8 cellular contexts compared by ENCODE assay signal in the genomic region with DNA sequence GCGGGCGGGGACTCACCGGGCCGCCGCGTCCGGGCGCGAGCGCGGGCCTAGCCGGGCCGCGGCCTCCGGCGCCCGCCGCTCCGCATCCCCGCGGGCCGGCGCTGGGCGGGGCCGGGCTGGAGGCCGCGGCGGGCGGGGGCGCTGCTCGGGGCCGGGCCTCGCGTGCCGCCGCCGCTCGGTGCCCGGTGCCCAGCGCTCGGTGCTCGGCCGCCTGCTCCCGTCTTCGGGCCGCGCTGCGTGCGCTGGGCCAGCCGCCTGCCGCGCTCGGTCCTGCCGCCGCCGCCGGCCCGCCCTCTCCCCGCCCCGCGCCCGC. TPM values are rescaled to one million over a fixed set of nuclear protein-coding genes. Genes with fewer than 3 reads are reported as not detected.
DNase-seq lines count a peak whose midpoint lies in the region; ATAC-seq and TF ChIP-seq lines count a peak whose summit lies in the region.

TSS of gene AKT1 (minus strand) at position 281 of the 313 bp plus-strand sequence. CDS start 3,105 bp downstream, outside the sequence.

- no peaks in the 10 kb centered on the region for H3K9me3 ChIP-seq in T-helper 17 cell (ENCODE audit: control insufficient read depth, low read length, poor library complexity, severe bottlenecking)
- H3K9me3 ChIP-seq in ovary, result no peaks in the 10 kb centered on the region

- no peaks in the 10 kb centered on the region for H3K36me3 ChIP-seq in ovary

- peak within 1 kb of the TSS; percentile 68 for H3K4me3 ChIP-seq in ovary

- TF ChIP-seq CTCF in foreskin keratinocyte (conservative IDR thresholded peaks at IDR 0.05) (no peak), ovary (IDR thresholded peaks at IDR 0.05) (no peak)

- H3K4me3 Mint-ChIP-seq in activated T-cell treated with anti-CD3 and anti-CD28 coated beads, Interleukin-2, amount 50 U/mL, for 72 hours, result peak within 1 kb of the TSS; percentile 91 to 95
- peak within 1 kb of the TSS; percentile 90 for H3K4me3 Mint-ChIP-seq in T-helper 17 cell

- TF ChIP-seq POLR2A in ovary (IDR thresholded peaks at IDR 0.05), result no peak

- peaks cover 47% of the 10 kb centered on the region for H3K4me1 Mint-ChIP-seq in activated T-cell treated with anti-CD3 and anti-CD28 coated beads, Interleukin-2, amount 50 U/mL, for 72 hours (ENCODE audit: low read depth)
- H3K4me1 Mint-ChIP-seq in T-helper 17 cell, result peaks cover 38% of the 10 kb centered on the region

- H3K27ac ChIP-seq in foreskin keratinocyte (peak within 1 kb of the TSS; percentile 41), ovary (peak within 1 kb of the TSS; percentile 69 to 92)

- WGBS in ovary, 3 donors, result 0 to 1% (median 0%) methylated on average over 9 to 53 of the region's 62 CpGs

- H3K27me3 ChIP-seq in foreskin keratinocyte (peaks cover 17% of the 10 kb centered on the region), ovary (no peaks in the 10 kb centered on the region)

- no peak for TF ChIP-seq EP300 in ovary (IDR thresholded peaks at IDR 0.05)

- DNase-seq in activated T-cell treated with anti-CD3 and anti-CD28 coated beads, Interleukin-2, amount 50 U/mL, for 72 hours, result no peak
- DNase-seq in activated T-cell treated with anti-CD3 and anti-CD28 coated beads, Interleukin-2, amount 50 U/mL, for 1 hour, result no peak
- no peak for DNase-seq in T-helper 17 cell
- no peak for DNase-seq in foreskin keratinocyte
- DNase-seq in ovary, result no peak
- no peak for DNase-seq in SKM-1 (lab: John Stamatoyannopoulos, UW; ENCODE audit: unreplicated experiment)

- H3K27me3 Mint-ChIP-seq in activated T-cell treated with anti-CD3 and anti-CD28 coated beads, Interleukin-2, amount 50 U/mL, for 72 hours (ENCODE audit: low read depth), result no peaks in the 10 kb centered on the region
- H3K27me3 Mint-ChIP-seq in T-helper 17 cell, result no peaks in the 10 kb centered on the region

- intact Hi-C loops in ovary (cut with DNase I), result loop anchor here in 1 of 4 donors (2.0 kb wide), 1 partner anchor 25 kb away; no protein-coding TSS in a partner anchor

- H3K4me1 ChIP-seq in foreskin keratinocyte (no peaks in the 10 kb centered on the region), ovary (ENCODE audit: insufficient read depth) (peaks cover 14% of the 10 kb centered on the region)

- H3K36me3 Mint-ChIP-seq in activated T-cell treated with anti-CD3 and anti-CD28 coated beads, Interleukin-2, amount 50 U/mL, for 72 hours (ENCODE audit: insufficient read depth in 2 of 2), result no peaks in the 10 kb centered on the region
- no peaks in the 10 kb centered on the region for H3K36me3 Mint-ChIP-seq in T-helper 17 cell (ENCODE audit: low read depth)

- peak in 1 of 2 donors; percentile 32 for ATAC-seq in activated T-cell treated with anti-CD3 and anti-CD28 coated beads, Interleukin-2, amount 50 U/mL, for 72 hours (replicated peaks in 1 of 2)
- ATAC-seq in T-helper 17 cell, result peak; percentile 34
- ATAC-seq in foreskin keratinocyte, result peak; percentile 38
- no peak for ATAC-seq in HG02938 (IDR thresholded peaks at IDR 0.05; ENCODE audit: unreplicated experiment)
- no peak for ATAC-seq in GM18498 (IDR thresholded peaks at IDR 0.05; ENCODE audit: unreplicated experiment)

- H3K9me3 Mint-ChIP-seq in activated T-cell treated with anti-CD3 and anti-CD28 coated beads, Interleukin-2, amount 50 U/mL, for 72 hours, result no peaks in the 10 kb centered on the region

- H3K27ac Mint-ChIP-seq in activated T-cell treated with anti-CD3 and anti-CD28 coated beads, Interleukin-2, amount 50 U/mL, for 72 hours, result peak within 1 kb of the TSS; percentile 82
- peak within 1 kb of the TSS; percentile 89 for H3K27ac Mint-ChIP-seq in T-helper 17 cell

RNA-seq across cellular contexts. Expression of gene AKT1, which starts in this region (rescaled TPM):
- 100 to 1,000 TPM in 1 of 2 donors, 10 to 100 TPM in 1; 98.0 to 113 TPM for total RNA-seq in activated T-cell treated with anti-CD3 and anti-CD28 coated beads, Interleukin-2, amount 50 U/mL, for 72 hours
- total RNA-seq in T-helper 17 cell (10 to 100 TPM; 72.4 to 77.2 TPM), foreskin keratinocyte (147 and 156 TPM in 2 replicates), ovary (100 to 1,000 TPM in 4 of 7 donors, 10 to 100 TPM in 3; 58.1 to 105 (median 103) TPM)
- polyA plus RNA-seq in foreskin keratinocyte (113 and 123 TPM in 2 replicates), ovary (10 to 100 TPM; 53.9 to 72.6 TPM)

Comparison
In these comparisons a context has a peak if more than half of its experiments do, and no peak if none do; other contexts are left out.
1. ATAC-seq: peak in T-helper 17 cell (single experiment) and foreskin keratinocyte (single experiment); none in HG02938 (single experiment) and GM18498 (single experiment).